Comparison of ENCODE assay signal across 14 cellular contexts in the genomic region with DNA sequence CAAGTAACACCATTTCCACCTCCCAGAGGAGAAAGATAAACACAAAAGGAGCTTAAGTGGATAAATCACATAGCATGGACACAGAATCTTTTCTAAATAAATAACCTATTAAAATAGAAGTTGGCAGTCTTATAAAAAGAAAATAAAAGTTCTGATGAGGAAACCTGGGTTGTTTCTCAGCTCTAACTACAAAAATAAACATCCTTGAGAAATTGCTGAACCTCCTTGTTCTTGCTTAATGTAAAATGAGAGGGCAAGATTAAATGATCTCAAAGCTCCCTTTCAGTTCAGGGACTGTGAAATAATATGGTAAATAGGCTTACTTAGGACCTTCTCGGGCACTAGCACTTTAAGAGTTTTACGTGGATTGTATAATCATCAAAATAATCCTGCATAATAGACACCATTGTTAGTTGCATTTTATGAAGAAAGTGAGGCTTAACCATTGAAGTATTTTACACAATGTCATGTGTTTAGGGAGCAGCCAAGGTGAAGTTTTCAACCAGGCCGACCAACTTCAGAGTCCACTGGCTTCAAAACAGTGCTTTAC.
"Had no signal": no experiment of that assay in that cellular context is flagged by ENCODE, and none has a peak within 500 bp of the region (broad histone marks: within the 10 kb centered on the region; RNA-seq: fewer than 3 reads in every experiment).

No MANE protein-coding gene starts in this region.

- DNase-seq: activated CD4-positive, alpha-beta T cell treated with anti-CD3 and anti-CD28 coated beads, Interleukin-2, amount 10 ng/mL, durations not matched to agents 7 days and 5 days; activated CD4-positive, CD25-positive, alpha-beta regulatory T cell; activated naive CD4-positive, alpha-beta T cell treated with anti-CD3 and anti-CD28 coated beads, Interleukin-2, amount 10 ng/mL, durations not matched to agents 7 days and 5 days; adrenal gland; central memory CD4-positive, alpha-beta T cell; cortex of kidney; effector memory CD8-positive, alpha-beta T cell; immature natural killer cell; mucosa of descending colon; naive thymus-derived CD8-positive, alpha-beta T cell; stimulated activated CD4-positive, alpha-beta T cell treated with anti-CD3 and anti-CD28 coated beads, Interleukin-2, amount 100 ng/mL, for 48 hours; stimulated activated naive CD4-positive, alpha-beta T cell treated with Interleukin-2 at 50 U/mL for 16 hours; upper lobe of left lung had no signal

- H3K27ac ChIP-seq: adrenal gland, epithelial cell of prostate, upper lobe of left lung had no signal

- H3K4me1 ChIP-seq: adrenal gland, upper lobe of left lung had no signal

- H3K9me3 ChIP-seq: adrenal gland, mucosa of descending colon, upper lobe of left lung had no signal

- H3K27me3 ChIP-seq: adrenal gland, upper lobe of left lung had no signal

- H3K36me3 ChIP-seq: adrenal gland, upper lobe of left lung had no signal

- H3K4me3 ChIP-seq: adrenal gland, mucosa of descending colon, upper lobe of left lung had no signal
